ENCODE assay signal across 14 cellular contexts in the genomic region with DNA sequence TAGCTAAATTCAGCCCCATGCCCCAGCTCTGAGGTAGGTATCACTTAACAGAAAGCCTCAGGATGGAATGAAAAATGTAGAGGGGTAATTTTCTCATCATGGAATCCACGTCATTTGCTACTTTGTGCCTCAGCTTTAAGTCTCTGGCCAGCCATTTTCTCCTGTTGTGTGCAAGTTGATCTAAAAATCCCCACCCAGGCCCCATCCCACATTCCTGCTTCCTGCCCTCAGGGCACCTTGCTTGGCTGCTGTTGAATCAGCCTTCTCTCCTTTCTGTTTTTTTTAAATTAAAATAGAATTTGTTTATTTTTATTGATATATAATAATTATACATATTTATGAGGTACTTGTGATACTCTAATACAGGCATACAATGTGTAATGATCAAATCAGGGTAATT.
"Had no signal": no experiment of that assay in that cellular context is flagged by ENCODE, and none has a peak within 500 bp of the region (broad histone marks: within the 10 kb centered on the region; RNA-seq: fewer than 3 reads in every experiment).

No MANE protein-coding gene starts in this region.

- ATAC-seq: natural killer cell had no signal

- H3K4me1 ChIP-seq: right atrium auricular region, sigmoid colon, stomach had no signal

- H3K27me3 ChIP-seq: hepatocyte, ovary, right atrium auricular region, sigmoid colon, stomach had no signal

- H3K36me3 ChIP-seq: ovary, right atrium auricular region, sigmoid colon, stomach, thoracic aorta had no signal

- H3K27ac ChIP-seq: coronary artery, hepatocyte, ovary, right atrium auricular region, sigmoid colon, skin epidermis, stomach, thoracic aorta had no signal

- H3K9me3 ChIP-seq: ovary had no signal

- H3K4me3 ChIP-seq: coronary artery, hepatocyte, ovary, right atrium auricular region, sigmoid colon, skin epidermis, stomach, thoracic aorta had no signal

- DNase-seq: effector CD8-positive, alpha-beta T cell; foreskin melanocyte; kidney glomerular epithelial cell; natural killer cell; ovary; sigmoid colon; stimulated activated naive CD4-positive, alpha-beta T cell; stomach; substantia nigra had no signal
